Comparison of ENCODE assay signal across 1 cellular context in genomic region chr1:2546515-2547209, GRCh38.
A peak's percentile ranks its signal among the peaks of the same experiment; 100 is the strongest.
TF ChIP-seq lines count a peak whose summit lies in the region.

No MANE protein-coding gene starts in this region.

TF ChIP-seq in IMR-90, 13 proteins besides CTCF, POLR2A, EP300 and RAD21:
- TF ChIP-seq MAZ (IDR thresholded peaks at IDR 0.05; ENCODE audit: borderline replicate concordance, low read depth, low read length) (peak; percentile 77; the same call in 1 of the 2 replicates), CEBPB (IDR thresholded peaks at IDR 0.05; ENCODE audit: low read depth, low read length) (no peak)
